In the genomic region with DNA sequence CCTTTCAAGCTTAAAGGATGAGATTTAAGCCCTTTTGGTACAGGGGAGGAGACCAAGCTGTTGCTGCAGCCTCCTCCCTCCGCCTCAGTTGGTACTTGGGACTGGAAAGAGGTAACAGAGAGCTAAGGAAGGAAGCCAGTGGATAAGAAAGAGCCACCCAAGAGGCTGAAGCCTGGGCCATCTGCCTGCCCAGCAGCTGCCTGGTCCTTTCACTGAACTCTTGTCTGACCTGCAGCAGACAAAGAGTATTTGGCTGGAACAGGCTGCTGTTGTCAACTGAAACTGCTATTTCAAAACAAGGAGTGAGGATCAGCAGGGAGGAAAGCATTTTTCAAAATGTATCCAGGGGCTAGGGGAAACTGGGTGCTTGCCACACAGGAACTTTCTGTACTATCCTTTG, we compare ENCODE assay signal across 14 cellular contexts. TPM values are rescaled to one million over a fixed set of nuclear protein-coding genes. Genes with fewer than 3 reads are reported as not detected.
A peak's percentile ranks its signal among the peaks of the same experiment; 100 is the strongest.
DNase-seq lines count a peak whose midpoint lies in the region; ATAC-seq and TF ChIP-seq lines count a peak whose summit lies in the region.
"Had no signal": no experiment of that assay in that cellular context is flagged by ENCODE, and none has a peak within 500 bp of the region (broad histone marks: within the 10 kb centered on the region; RNA-seq: fewer than 3 reads in every experiment).

No MANE protein-coding gene starts in this region.

- DNase-seq in WERI-Rb-1 (peak; percentile 88), fibroblast of villous mesenchyme (ENCODE audit: low read depth) (peak; percentile 39), testis (peak; percentile 60), A673 (ENCODE audit: low spot score) (no peak)
- DNase-seq: central memory CD4-positive, alpha-beta T cell; erythroblast; NCI-H1436 treated with DMSO at 0.1 percent for 48 hours; stimulated activated naive B cell treated with anti-CD40 and anti-IgM and Interleukin-4, amounts not matched to agents 10 μg/mL and 1 μg/mL and 100 μg/mL, for 72 hours had no signal

- H3K36me3 ChIP-seq in WERI-Rb-1 (no peaks in the 10 kb centered on the region), muscle layer of duodenum (ENCODE audit: control insufficient read depth in 1 of 2, insufficient read depth in 2 of 2, low read length in 2 of 2) (no peaks in the 10 kb centered on the region), testis (ENCODE audit: low read depth, missing control alignments) (no peaks in the 10 kb centered on the region), A673 (ENCODE audit: insufficient read depth, low read length, poor library complexity, severe bottlenecking) (peaks cover 15% of the 10 kb centered on the region)
- H3K36me3 ChIP-seq: SJSA1 had no signal

- H3K4me1 ChIP-seq in muscle layer of duodenum (ENCODE audit: control insufficient read depth in 1 of 2, insufficient read depth in 2 of 2, low read length in 2 of 2) (peaks cover 0 to 50% of the 10 kb centered on the region in 2 donors), testis (peaks cover 24% of the 10 kb centered on the region), A673 (ENCODE audit: insufficient read depth, low read length, poor library complexity, severe bottlenecking) (no peaks in the 10 kb centered on the region)
- H3K4me1 ChIP-seq: SJSA1 had no signal

- TF ChIP-seq POLR2A in testis (IDR thresholded peaks at IDR 0.05), result no peak

- no TSS peak for BruUV-seq in A673 (replicated peaks; lab: Mats Ljungman, UMichigan)

- WGBS in testis, 2 donors, result 38 to 57% methylated on average over 1 of the region's 1 CpG

- intact Hi-C loops in testis (cut with DNase I; ENCODE audit: low total_unique reads) (no loop called here), A673 (cut with micrococcal nuclease; ENCODE audit: unreplicated experiment) (no loop called here)

- CTCF ChIA-PET in A673 (lab: Charles Lee), result no interaction called here

- POLR2A ChIA-PET in A673 (lab: Charles Lee; ENCODE audit: low non-redundant PET), result no interaction called here

- H3K27me3 ChIP-seq in WERI-Rb-1 (ENCODE audit: insufficient read depth, low read depth, severe bottlenecking) (no peaks in the 10 kb centered on the region), muscle layer of duodenum (ENCODE audit: low read depth, low read length) (no peaks in the 10 kb centered on the region), testis (no peaks in the 10 kb centered on the region), A673 (replicated peaks; ENCODE audit: insufficient read depth, low read depth, low read length, poor library complexity) (no peaks in the 10 kb centered on the region)
- H3K27me3 ChIP-seq: SJSA1 had no signal

- H3K9me3 ChIP-seq in WERI-Rb-1 (ENCODE audit: severe bottlenecking) (no peaks in the 10 kb centered on the region), muscle layer of duodenum (ENCODE audit: control insufficient read depth in 1 of 2, low read length in 2 of 2) (no peaks in the 10 kb centered on the region), testis (no peaks in the 10 kb centered on the region), A673 (ENCODE audit: low read depth, low read length, poor library complexity, severe bottlenecking) (peaks cover 3% of the 10 kb centered on the region)
- H3K9me3 ChIP-seq: SJSA1 had no signal

- H3K4me3 ChIP-seq in WERI-Rb-1 (ENCODE audit: low read depth, low read length) (no peak overlapping the region), fibroblast of villous mesenchyme (ENCODE audit: low read depth, low read length) (no peak overlapping the region), muscle layer of duodenum (ENCODE audit: low read depth in 1 of 2, low read length in 2 of 2) (no peak overlapping the region), testis (no peak overlapping the region), A673 (ENCODE audit: low read depth, low read length, poor library complexity, severe bottlenecking) (no peak overlapping the region)
- H3K4me3 ChIP-seq: SJSA1 had no signal

- H3K27ac ChIP-seq in WERI-Rb-1, result peak overlapping the region; percentile 79
- peak overlapping the region; percentile 39 for H3K27ac ChIP-seq in muscle layer of duodenum (ENCODE audit: low read length)
- peak overlapping the region in 1 of 2 donors; percentile 15 for H3K27ac ChIP-seq in testis
- no peak overlapping the region for H3K27ac ChIP-seq in A673 (ENCODE audit: low read depth, low read length, poor library complexity, severe bottlenecking)
- H3K27ac ChIP-seq: SJSA1 had no signal

- TF ChIP-seq CTCF in WERI-Rb-1 (IDR thresholded peaks at IDR 0.05; ENCODE audit: low read depth, low read length) (no peak), fibroblast of villous mesenchyme (IDR thresholded peaks at IDR 0.05; ENCODE audit: insufficient read depth, low read depth, low read length) (no peak), testis (IDR thresholded peaks at IDR 0.05) (no peak), A673 (conservative IDR thresholded peaks at IDR 0.05; ENCODE audit: low read depth, low read length) (no peak)

- no peak for ATAC-seq in SK-N-SH treated with all-trans-retinoic acid at 6 μM for 48 hours
- ATAC-seq in HG03097 (IDR thresholded peaks at IDR 0.05; ENCODE audit: low FRiP score, unreplicated experiment), result no peak
- ATAC-seq: activated naive CD4-positive, alpha-beta T cell treated with anti-CD3 and anti-CD28 coated beads, Interleukin-2, amount 50 U/mL, for 72 hours; stimulated activated naive B cell treated with anti-CD40 and anti-IgM and Interleukin-4, amounts not matched to agents 10 μg/mL and 1 μg/mL and 100 μg/mL, for 72 hours had no signal

TF ChIP-seq in SK-N-SH treated with all-trans-retinoic acid at 6 μM for 48 hours, 23 proteins besides CTCF, POLR2A, EP300 and RAD21 (continues in another document):
- TF ChIP-seq BACH2 (CRISPR knock-in tag; IDR thresholded peaks at IDR 0.05; ENCODE audit: borderline replicate concordance) (no peak), OSR1 (CRISPR knock-in tag; IDR thresholded peaks at IDR 0.05) (no peak), ZNF8 (CRISPR knock-in tag; IDR thresholded peaks at IDR 0.05) (no peak), PPARA (CRISPR knock-in tag; IDR thresholded peaks at IDR 0.05; ENCODE audit: borderline replicate concordance) (no peak), ZFP30 (CRISPR knock-in tag; IDR thresholded peaks at IDR 0.05) (no peak), TOX (CRISPR knock-in tag; IDR thresholded peaks at IDR 0.05; ENCODE audit: borderline replicate concordance) (no peak), ISL1 (CRISPR knock-in tag; IDR thresholded peaks at IDR 0.05) (no peak), SNAI2 (CRISPR knock-in tag; IDR thresholded peaks at IDR 0.05) (no peak), ZNF70 (CRISPR knock-in tag; IDR thresholded peaks at IDR 0.05) (no peak)
- TF ChIP-seq, protein P1, sequence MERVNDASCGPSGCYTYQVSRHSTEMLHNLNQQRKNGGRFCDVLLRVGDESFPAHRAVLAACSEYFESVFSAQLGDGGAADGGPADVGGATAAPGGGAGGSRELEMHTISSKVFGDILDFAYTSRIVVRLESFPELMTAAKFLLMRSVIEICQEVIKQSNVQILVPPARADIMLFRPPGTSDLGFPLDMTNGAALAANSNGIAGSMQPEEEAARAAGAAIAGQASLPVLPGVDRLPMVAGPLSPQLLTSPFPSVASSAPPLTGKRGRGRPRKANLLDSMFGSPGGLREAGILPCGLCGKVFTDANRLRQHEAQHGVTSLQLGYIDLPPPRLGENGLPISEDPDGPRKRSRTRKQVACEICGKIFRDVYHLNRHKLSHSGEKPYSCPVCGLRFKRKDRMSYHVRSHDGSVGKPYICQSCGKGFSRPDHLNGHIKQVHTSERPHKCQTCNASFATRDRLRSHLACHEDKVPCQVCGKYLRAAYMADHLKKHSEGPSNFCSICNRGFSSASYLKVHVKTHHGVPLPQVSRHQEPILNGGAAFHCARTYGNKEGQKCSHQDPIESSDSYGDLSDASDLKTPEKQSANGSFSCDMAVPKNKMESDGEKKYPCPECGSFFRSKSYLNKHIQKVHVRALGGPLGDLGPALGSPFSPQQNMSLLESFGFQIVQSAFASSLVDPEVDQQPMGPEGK (CRISPR knock-in tag; IDR thresholded peaks at IDR 0.05; ENCODE audit: borderline replicate concordance), result no peak
- TF ChIP-seq, protein P2, sequence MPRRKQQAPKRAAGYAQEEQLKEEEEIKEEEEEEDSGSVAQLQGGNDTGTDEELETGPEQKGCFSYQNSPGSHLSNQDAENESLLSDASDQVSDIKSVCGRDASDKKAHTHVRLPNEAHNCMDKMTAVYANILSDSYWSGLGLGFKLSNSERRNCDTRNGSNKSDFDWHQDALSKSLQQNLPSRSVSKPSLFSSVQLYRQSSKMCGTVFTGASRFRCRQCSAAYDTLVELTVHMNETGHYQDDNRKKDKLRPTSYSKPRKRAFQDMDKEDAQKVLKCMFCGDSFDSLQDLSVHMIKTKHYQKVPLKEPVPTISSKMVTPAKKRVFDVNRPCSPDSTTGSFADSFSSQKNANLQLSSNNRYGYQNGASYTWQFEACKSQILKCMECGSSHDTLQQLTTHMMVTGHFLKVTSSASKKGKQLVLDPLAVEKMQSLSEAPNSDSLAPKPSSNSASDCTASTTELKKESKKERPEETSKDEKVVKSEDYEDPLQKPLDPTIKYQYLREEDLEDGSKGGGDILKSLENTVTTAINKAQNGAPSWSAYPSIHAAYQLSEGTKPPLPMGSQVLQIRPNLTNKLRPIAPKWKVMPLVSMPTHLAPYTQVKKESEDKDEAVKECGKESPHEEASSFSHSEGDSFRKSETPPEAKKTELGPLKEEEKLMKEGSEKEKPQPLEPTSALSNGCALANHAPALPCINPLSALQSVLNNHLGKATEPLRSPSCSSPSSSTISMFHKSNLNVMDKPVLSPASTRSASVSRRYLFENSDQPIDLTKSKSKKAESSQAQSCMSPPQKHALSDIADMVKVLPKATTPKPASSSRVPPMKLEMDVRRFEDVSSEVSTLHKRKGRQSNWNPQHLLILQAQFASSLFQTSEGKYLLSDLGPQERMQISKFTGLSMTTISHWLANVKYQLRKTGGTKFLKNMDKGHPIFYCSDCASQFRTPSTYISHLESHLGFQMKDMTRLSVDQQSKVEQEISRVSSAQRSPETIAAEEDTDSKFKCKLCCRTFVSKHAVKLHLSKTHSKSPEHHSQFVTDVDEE (CRISPR knock-in tag; IDR thresholded peaks at IDR 0.05), result no peak
- TF ChIP-seq, protein P3, sequence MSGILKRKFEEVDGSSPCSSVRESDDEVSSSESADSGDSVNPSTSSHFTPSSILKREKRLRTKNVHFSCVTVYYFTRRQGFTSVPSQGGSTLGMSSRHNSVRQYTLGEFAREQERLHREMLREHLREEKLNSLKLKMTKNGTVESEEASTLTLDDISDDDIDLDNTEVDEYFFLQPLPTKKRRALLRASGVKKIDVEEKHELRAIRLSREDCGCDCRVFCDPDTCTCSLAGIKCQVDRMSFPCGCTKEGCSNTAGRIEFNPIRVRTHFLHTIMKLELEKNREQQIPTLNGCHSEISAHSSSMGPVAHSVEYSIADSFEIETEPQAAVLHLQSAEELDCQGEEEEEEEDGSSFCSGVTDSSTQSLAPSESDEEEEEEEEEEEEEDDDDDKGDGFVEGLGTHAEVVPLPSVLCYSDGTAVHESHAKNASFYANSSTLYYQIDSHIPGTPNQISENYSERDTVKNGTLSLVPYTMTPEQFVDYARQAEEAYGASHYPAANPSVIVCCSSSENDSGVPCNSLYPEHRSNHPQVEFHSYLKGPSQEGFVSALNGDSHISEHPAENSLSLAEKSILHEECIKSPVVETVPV (CRISPR knock-in tag; IDR thresholded peaks at IDR 0.05), result no peak

RNA-seq across cellular contexts. Expression of a gene that starts 30.3 kb away (rescaled TPM):
- total RNA-seq in fibroblast of villous mesenchyme, result 127 and 147 TPM in 2 replicates
- 100 to 1,000 TPM; 227 to 256 TPM for total RNA-seq in testis
- polyA plus RNA-seq in testis (ENCODE audit: insufficient read depth, low read depth, low replicate concordance), result 75.9 TPM
- total RNA-seq in A673 (2021), result 88.9 and 99.6 TPM in 2 replicates
- polyA plus RNA-seq: IgD-negative memory B cell had no signal
